Comparison of ENCODE assay signal across 8 cellular contexts in the genomic region with DNA sequence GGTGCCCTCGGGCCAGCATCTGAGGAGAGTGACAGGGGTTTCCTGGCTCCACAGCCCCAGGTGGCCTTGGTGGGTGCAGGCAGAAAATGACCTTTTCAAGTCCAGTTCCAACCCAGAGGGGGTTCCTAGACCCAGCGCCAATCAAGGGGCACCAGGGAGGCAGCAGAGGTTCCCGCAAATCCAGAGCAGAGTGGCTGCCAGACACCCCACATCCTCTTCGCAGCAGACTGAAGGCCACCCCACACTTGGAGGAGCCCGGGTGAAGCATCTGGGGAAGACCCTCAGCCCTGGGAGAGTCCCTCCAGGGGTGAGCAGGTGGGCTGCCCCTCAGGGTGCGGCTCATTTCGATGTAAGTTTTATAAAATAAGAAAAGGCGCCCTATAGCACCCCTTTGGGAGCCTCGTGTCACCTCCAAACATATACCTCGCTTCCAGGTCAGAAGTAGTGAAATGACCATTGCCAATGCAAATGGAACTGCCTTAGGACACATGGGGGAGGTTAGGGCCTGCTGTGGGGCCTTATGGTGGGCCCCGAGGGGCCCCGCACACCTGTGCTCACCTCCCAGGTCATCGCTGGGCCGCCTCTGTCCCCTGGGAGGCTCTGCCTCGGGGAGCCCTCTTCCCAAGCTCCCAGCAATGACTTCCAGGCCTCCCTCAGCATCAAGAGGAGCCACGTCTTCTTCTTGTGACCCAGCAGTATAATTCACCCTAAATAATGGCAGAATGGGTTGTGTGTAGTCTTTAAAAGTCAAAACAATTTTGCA. TPM values are rescaled to one million over a fixed set of nuclear protein-coding genes. Genes with fewer than 3 reads are reported as not detected.
DNase-seq lines count a peak whose midpoint lies in the region; ATAC-seq lines count a peak whose summit lies in the region.

No MANE protein-coding gene starts in this region.

- peaks cover 16% of the 10 kb centered on the region for H3K4me1 Mint-ChIP-seq in T-helper 1 cell treated with Interleukin-12 subunit alpha and Interleukin-12 subunit beta and Interleukin-4 antibody, amounts not matched to agents 30 μg/mL and 1 μg/mL, for 36 hours (ENCODE audit: low read depth)
- peaks cover 19% of the 10 kb centered on the region for H3K4me1 Mint-ChIP-seq in activated T-helper 17 cell treated with anti-CD3 and anti-CD28 coated beads, Interleukin-2, amount 50 U/mL, for 72 hours
- H3K4me1 Mint-ChIP-seq in stimulated activated naive CD8-positive, alpha-beta T cell treated with anti-CD3 and anti-CD28 coated beads, Interleukin-15, amount 100 ng/mL, for 72 hours, result peaks cover 55% of the 10 kb centered on the region

- H3K27ac Mint-ChIP-seq in T-helper 1 cell treated with Interleukin-12 subunit alpha and Interleukin-12 subunit beta and Interleukin-4 antibody, amounts not matched to agents 30 μg/mL and 1 μg/mL, for 36 hours, result peak overlapping the region; percentile 92
- H3K27ac Mint-ChIP-seq in activated T-helper 17 cell treated with anti-CD3 and anti-CD28 coated beads, Interleukin-2, amount 50 U/mL, for 72 hours, result peak overlapping the region; percentile 96
- H3K27ac Mint-ChIP-seq in stimulated activated naive CD8-positive, alpha-beta T cell treated with anti-CD3 and anti-CD28 coated beads, Interleukin-15, amount 100 ng/mL, for 72 hours, result peak overlapping the region; percentile 91 to 98

- H3K4me3 ChIP-seq in iPS-11a (ENCODE audit: low read depth, low read length), result peak overlapping the region; percentile 63

- no peaks in the 10 kb centered on the region for H3K9me3 Mint-ChIP-seq in T-helper 1 cell treated with Interleukin-12 subunit alpha and Interleukin-12 subunit beta and Interleukin-4 antibody, amounts not matched to agents 30 μg/mL and 1 μg/mL, for 36 hours
- no peaks in the 10 kb centered on the region for H3K9me3 Mint-ChIP-seq in activated T-helper 17 cell treated with anti-CD3 and anti-CD28 coated beads, Interleukin-2, amount 50 U/mL, for 72 hours
- H3K9me3 Mint-ChIP-seq in stimulated activated naive CD8-positive, alpha-beta T cell treated with anti-CD3 and anti-CD28 coated beads, Interleukin-15, amount 100 ng/mL, for 72 hours, result no peaks in the 10 kb centered on the region

- H3K27me3 Mint-ChIP-seq in T-helper 1 cell treated with Interleukin-12 subunit alpha and Interleukin-12 subunit beta and Interleukin-4 antibody, amounts not matched to agents 30 μg/mL and 1 μg/mL, for 36 hours (ENCODE audit: low read depth), result no peaks in the 10 kb centered on the region
- no peaks in the 10 kb centered on the region for H3K27me3 Mint-ChIP-seq in activated T-helper 17 cell treated with anti-CD3 and anti-CD28 coated beads, Interleukin-2, amount 50 U/mL, for 72 hours
- H3K27me3 Mint-ChIP-seq in stimulated activated naive CD8-positive, alpha-beta T cell treated with anti-CD3 and anti-CD28 coated beads, Interleukin-15, amount 100 ng/mL, for 72 hours, result no peaks in the 10 kb centered on the region

- H3K4me3 Mint-ChIP-seq in T-helper 1 cell treated with Interleukin-12 subunit alpha and Interleukin-12 subunit beta and Interleukin-4 antibody, amounts not matched to agents 30 μg/mL and 1 μg/mL, for 36 hours, result peak overlapping the region; percentile 86
- H3K4me3 Mint-ChIP-seq in activated T-helper 17 cell treated with anti-CD3 and anti-CD28 coated beads, Interleukin-2, amount 50 U/mL, for 72 hours, result peak overlapping the region; percentile 97
- peak overlapping the region; percentile 86 to 95 for H3K4me3 Mint-ChIP-seq in stimulated activated naive CD8-positive, alpha-beta T cell treated with anti-CD3 and anti-CD28 coated beads, Interleukin-15, amount 100 ng/mL, for 72 hours

- H3K36me3 Mint-ChIP-seq in T-helper 1 cell treated with Interleukin-12 subunit alpha and Interleukin-12 subunit beta and Interleukin-4 antibody, amounts not matched to agents 30 μg/mL and 1 μg/mL, for 36 hours (ENCODE audit: low read depth), result peaks cover 3% of the 10 kb centered on the region
- H3K36me3 Mint-ChIP-seq in activated T-helper 17 cell treated with anti-CD3 and anti-CD28 coated beads, Interleukin-2, amount 50 U/mL, for 72 hours (ENCODE audit: low read depth), result peaks cover 19% of the 10 kb centered on the region

- ATAC-seq in activated T-helper 17 cell treated with anti-CD3 and anti-CD28 coated beads, Interleukin-2, amount 50 U/mL, for 72 hours (replicated peaks), result no peak
- no peak for ATAC-seq in stimulated activated naive CD8-positive, alpha-beta T cell treated with anti-CD3 and anti-CD28 coated beads, Interleukin-15, amount 100 ng/mL, for 72 hours
- ATAC-seq in HG02610 (IDR thresholded peaks at IDR 0.05; ENCODE audit: unreplicated experiment), result no peak

- DNase-seq in T-helper 1 cell, result no peak
- no peak for DNase-seq in stimulated activated naive CD8-positive, alpha-beta T cell treated with anti-CD3 and anti-CD28 coated beads, Interleukin-15, amount 100 ng/mL, for 72 hours
- DNase-seq in islet precursor cell, result no peak
- no peak for DNase-seq in NCI-H774 (lab: John Stamatoyannopoulos, UW)

RNA-seq across cellular contexts. Expression of a gene that starts 11.0 kb away (rescaled TPM):
- total RNA-seq in activated T-helper 17 cell treated with anti-CD3 and anti-CD28 coated beads, Interleukin-2, amount 50 U/mL, for 72 hours, result under 1 TPM in 1 of 2 donors, not detected in 1; 0.58 TPM

RNA-seq across cellular contexts. Expression of a gene that starts 21.8 kb away (rescaled TPM):
- total RNA-seq in activated T-helper 17 cell treated with anti-CD3 and anti-CD28 coated beads, Interleukin-2, amount 50 U/mL, for 72 hours, result 10 to 100 TPM; 13.1 to 77.6 TPM
